10 cellular contexts compared by ENCODE assay signal in the genomic region with DNA sequence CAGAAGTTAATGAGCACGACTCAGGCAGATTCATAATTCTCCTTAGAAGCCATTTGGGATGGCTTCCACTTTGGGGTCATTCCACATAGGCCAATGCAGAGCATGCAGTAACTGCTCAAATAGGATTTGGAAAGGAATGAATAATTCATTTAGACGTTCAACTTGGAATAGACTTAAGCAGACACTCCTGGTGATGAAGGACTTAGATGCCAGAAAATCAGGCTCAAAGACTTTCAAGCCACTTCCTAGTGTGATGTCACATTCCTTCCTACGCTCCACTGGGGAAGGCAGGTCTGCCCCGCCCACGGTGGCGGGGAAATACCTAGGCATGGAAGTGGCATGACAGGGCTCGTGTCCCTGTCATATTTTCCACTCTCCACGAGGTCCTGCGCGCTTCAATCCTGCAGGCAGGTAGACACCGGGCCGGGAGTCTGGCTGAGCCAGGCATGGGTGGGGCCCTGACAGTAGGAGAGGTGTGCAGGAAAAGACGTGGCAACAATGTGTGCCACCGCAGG. TPM values are rescaled to one million over a fixed set of nuclear protein-coding genes. Genes with fewer than 3 reads are reported as not detected.
DNase-seq lines count a peak whose midpoint lies in the region; ATAC-seq and TF ChIP-seq lines count a peak whose summit lies in the region.
"Had no signal": no experiment of that assay in that cellular context is flagged by ENCODE, and none has a peak within 500 bp of the region (broad histone marks: within the 10 kb centered on the region; RNA-seq: fewer than 3 reads in every experiment).

A gene (plus strand): TSS at position 348 of the 515 bp plus-strand sequence. CDS start 845 bp downstream, outside the sequence.

- peak within 1 kb of the TSS; percentile 13 for H3K4me3 ChIP-seq in cardiac muscle cell
- H3K4me3 ChIP-seq in urinary bladder (ENCODE audit: low read depth, low read length): peak within 1 kb of the TSS; percentile 46

- peaks cover 16% of the 10 kb centered on the region for H3K9me3 Mint-ChIP-seq in nephron progenitor cell

- WGBS in urinary bladder: 66% methylated on average over 14 of the region's 14 CpGs

- H3K4me1 Mint-ChIP-seq in nephron progenitor cell: peaks cover 14% of the 10 kb centered on the region

- H3K4me3 Mint-ChIP-seq in nephron progenitor cell: peak within 1 kb of the TSS; percentile 80

- no peak for TF ChIP-seq CTCF in cardiac muscle cell (IDR thresholded peaks at IDR 0.05; ENCODE audit: low read depth, low read length)
- TF ChIP-seq CTCF in nephron progenitor cell (IDR thresholded peaks at IDR 0.05): no peak

- peaks cover 4% of the 10 kb centered on the region for H3K36me3 Mint-ChIP-seq in nephron progenitor cell (ENCODE audit: low read depth)

- H3K27ac ChIP-seq in cardiac muscle cell (no peak within 1 kb of the TSS), epithelial cell of prostate (peak within 1 kb of the TSS; percentile 51), urinary bladder (ENCODE audit: low read depth) (no peak within 1 kb of the TSS)

- H3K36me3 ChIP-seq in cardiac muscle cell: no peaks in the 10 kb centered on the region
- no peaks in the 10 kb centered on the region for H3K36me3 ChIP-seq in urinary bladder (ENCODE audit: insufficient read depth)

- H3K4me1 ChIP-seq in cardiac muscle cell (ENCODE audit: low read depth): no peaks in the 10 kb centered on the region
- H3K4me1 ChIP-seq in urinary bladder (ENCODE audit: insufficient read depth): no peaks in the 10 kb centered on the region

- intact Hi-C loops in Right ventricle myocardium superior (cut with DNase I): loop anchor here (10.0 kb wide), 1 partner anchor 48 kb away; no protein-coding TSS in a partner anchor

- H3K9me3 ChIP-seq in cardiac muscle cell (ENCODE audit: low read depth): no peaks in the 10 kb centered on the region

- DNase-seq in cardiac muscle cell (ENCODE audit: low read depth in 1 of 2, low spot score in 1 of 2): peak in 1 of 2 donors; percentile 71
- no peak for DNase-seq in Right ventricle myocardium superior
- no peak for DNase-seq in epithelial cell of prostate (ENCODE audit: low read depth, low spot score)
- DNase-seq in nephron progenitor cell: no peak
- no peak for DNase-seq in epidermal melanocyte (ENCODE audit: insufficient read length, low spot score)
- DNase-seq in NCI-H2227 (lab: John Stamatoyannopoulos, UW; ENCODE audit: unreplicated experiment): no peak
- DNase-seq in AML-193 (lab: John Stamatoyannopoulos, UW): no peak
- DNase-seq: DND-41 had no signal

- peaks cover 24% of the 10 kb centered on the region for H3K27me3 ChIP-seq in cardiac muscle cell

- no peak for ATAC-seq in Right ventricle myocardium superior (ENCODE audit: poor library complexity)

- H3K27ac Mint-ChIP-seq in nephron progenitor cell: no peak within 1 kb of the TSS

- peaks cover 45% of the 10 kb centered on the region for H3K27me3 Mint-ChIP-seq in nephron progenitor cell (ENCODE audit: low read depth, poor library complexity)

RNA-seq across cellular contexts. Expression of the gene that starts here (rescaled TPM):
- total RNA-seq in cardiac muscle cell (not detected in 2 replicates), Right ventricle myocardium superior (not detected), urinary bladder (0.90 TPM)
- polyA plus RNA-seq in cardiac muscle cell (not detected in 2 replicates), urinary bladder (0.33 TPM)
- total RNA-seq: T-helper 2 cell treated with Interferon-gamma antibody and Interleukin-4, amounts not matched to agents 100 ng/mL and 5 ng/mL, for 36 hours had no signal
